In the genomic region with DNA sequence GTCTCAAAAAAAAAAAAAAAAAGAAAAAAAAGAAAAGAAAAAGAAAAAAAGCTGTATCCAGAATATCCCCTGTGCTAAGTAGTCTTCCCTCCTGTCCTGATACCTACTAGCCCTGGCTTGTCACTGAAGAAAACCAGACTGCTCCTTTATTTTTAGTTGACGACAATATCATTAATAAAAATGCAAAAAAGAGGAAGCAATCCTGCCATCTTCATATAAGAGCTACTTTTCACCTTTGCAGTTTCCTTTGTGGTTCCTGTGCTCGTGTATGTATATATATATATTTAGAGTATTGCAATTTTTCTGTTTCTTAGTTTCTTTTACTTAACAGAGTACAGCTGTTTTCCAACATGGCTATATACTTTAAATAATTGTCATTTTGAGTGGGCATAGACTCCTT, we compare ENCODE assay signal across 20 cellular contexts. TPM values are rescaled to one million over a fixed set of nuclear protein-coding genes. Genes with fewer than 3 reads are reported as not detected.
DNase-seq lines count a peak whose midpoint lies in the region; ATAC-seq, FAIRE-seq and TF ChIP-seq lines count a peak whose summit lies in the region.
"Had no signal": no experiment of that assay in that cellular context is flagged by ENCODE, and none has a peak within 500 bp of the region (broad histone marks: within the 10 kb centered on the region; RNA-seq: fewer than 3 reads in every experiment).

No MANE protein-coding gene starts in this region.

- H3K27ac ChIP-seq in OCI-LY3 (ENCODE audit: low read length) (no peak overlapping the region), right cardiac atrium (ENCODE audit: low read length) (no peak overlapping the region)
- H3K27ac ChIP-seq: colonic mucosa, KMS-11, right atrium auricular region had no signal

- H3K27me3 ChIP-seq in OCI-LY3 (ENCODE audit: low read depth, low read length) (no peaks in the 10 kb centered on the region), right cardiac atrium (ENCODE audit: control insufficient read depth, insufficient read depth) (no peaks in the 10 kb centered on the region)
- H3K27me3 ChIP-seq: colonic mucosa, right atrium auricular region had no signal

- H3K27ac Mint-ChIP-seq in WTC11, result no peak overlapping the region
- H3K27ac Mint-ChIP-seq: activated CD4-positive, alpha-beta T cell treated with anti-CD3 and anti-CD28 coated beads for 36 hours; activated T-cell treated with anti-CD3 and anti-CD28 coated beads, Interleukin-2, amount 50 U/mL, for 72 hours had no signal

- H4K20me1 ChIP-seq in OCI-LY3 (ENCODE audit: insufficient read depth, low read length), result no peaks in the 10 kb centered on the region

- H3K9me3 ChIP-seq in OCI-LY3 (ENCODE audit: insufficient read depth, low read length), result no peaks in the 10 kb centered on the region; the same call in 1 of the 2 replicates
- H3K9me3 ChIP-seq in right cardiac atrium (ENCODE audit: control insufficient read depth, low read length), result no peaks in the 10 kb centered on the region
- H3K9me3 ChIP-seq: colonic mucosa had no signal

- DNase-seq in GM18507 (ENCODE audit: extremely low spot score, insufficient read length, low read depth), result no peak
- DNase-seq in right cardiac atrium, result no peak
- no peak for DNase-seq in WTC11 (ENCODE audit: low spot score)
- DNase-seq in foreskin melanocyte, result no peak
- DNase-seq in pons (ENCODE audit: low spot score), result no peak
- DNase-seq: activated CD4-positive, alpha-beta T cell treated with anti-CD3 and anti-CD28 coated beads for 36 hours; activated T-cell treated with anti-CD3 and anti-CD28 coated beads, Interleukin-2, amount 50 U/mL, for 72 hours; colonic mucosa; DMS79 treated with DMSO at 0.1 percent for 48 hours; erythroblast; stimulated activated CD4-positive, alpha-beta T cell treated with anti-CD3 and anti-CD28 coated beads, Interleukin-4, amount 100 ng/mL, for 4 hours had no signal

- H3K4me3 Mint-ChIP-seq in WTC11, result no peak overlapping the region
- H3K4me3 Mint-ChIP-seq: activated CD4-positive, alpha-beta T cell treated with anti-CD3 and anti-CD28 coated beads for 36 hours; activated T-cell treated with anti-CD3 and anti-CD28 coated beads, Interleukin-2, amount 50 U/mL, for 72 hours had no signal

- no peaks in the 10 kb centered on the region for H3K4me1 Mint-ChIP-seq in WTC11
- H3K4me1 Mint-ChIP-seq: activated CD4-positive, alpha-beta T cell treated with anti-CD3 and anti-CD28 coated beads for 36 hours had no signal

- H3K9me3 Mint-ChIP-seq in WTC11, result peaks cover 6% of the 10 kb centered on the region; the same call in 1 of the 2 replicates
- H3K9me3 Mint-ChIP-seq: activated T-cell treated with anti-CD3 and anti-CD28 coated beads, Interleukin-2, amount 50 U/mL, for 72 hours had no signal

- no peak overlapping the region for H2AFZ ChIP-seq in OCI-LY3 (ENCODE audit: low read depth, low read length)

- intact Hi-C loops in right cardiac atrium (cut with DNase I), result loop anchor here in 2 of 4 donors (5.0 to 10.0 kb wide), 2 partner anchors 86 to 89 kb away; no protein-coding TSS in a partner anchor

- no peak overlapping the region for H3K4me3 ChIP-seq in OCI-LY3 (ENCODE audit: low read length)
- no peak overlapping the region for H3K4me3 ChIP-seq in right cardiac atrium (ENCODE audit: low read length)
- H3K4me3 ChIP-seq: colonic mucosa, HAP-1, right atrium auricular region had no signal

- ATAC-seq in GM21390 (IDR thresholded peaks at IDR 0.05; ENCODE audit: unreplicated experiment) (peak; percentile 50), HG03066 (IDR thresholded peaks at IDR 0.05; ENCODE audit: low read depth, unreplicated experiment) (peak; percentile 48), right cardiac atrium (no peak), WTC11 (no peak)
- ATAC-seq: left lobe of liver, Panc1 had no signal

- no peaks in the 10 kb centered on the region for H3K36me3 ChIP-seq in OCI-LY3 (replicated peaks; ENCODE audit: low read depth, low read length)
- H3K36me3 ChIP-seq: colonic mucosa, HAP-1, right atrium auricular region had no signal

- FAIRE-seq in GM18507 (lab: Jason Lieb, UNC), result peak; percentile 29

- WGBS in right cardiac atrium, result 79% methylated on average over 2 of the region's 2 CpGs

- POLR2A ChIA-PET in WTC11 (lab: Charles Lee), result no interaction called here

- TF ChIP-seq CTCF in OCI-LY3 (IDR thresholded peaks at IDR 0.05; ENCODE audit: low read depth, low read length), result no peak
- TF ChIP-seq CTCF in WTC11 (IDR thresholded peaks at IDR 0.05), result no peak

- peak overlapping the region; percentile 97 for H3K4me2 ChIP-seq in OCI-LY3 (ENCODE audit: low read length)
- H3K4me2 ChIP-seq: KMS-11 had no signal

- H3K79me2 ChIP-seq in OCI-LY3 (ENCODE audit: low read length), result no peaks in the 10 kb centered on the region

- H3K36me3 Mint-ChIP-seq in WTC11, result no peaks in the 10 kb centered on the region

- H3K27me3 Mint-ChIP-seq in WTC11 (ENCODE audit: low read depth), result peaks cover 4% of the 10 kb centered on the region

- CTCF ChIA-PET in WTC11 (lab: Charles Lee), result interaction anchor here (0.7 kb wide), 3 partner anchors 8 to 844 kb away, joined by 3 to 4 read pairs (median 3); no protein-coding TSS in a partner anchor

- H3K4me1 ChIP-seq in OCI-LY3 (ENCODE audit: low read length) (peaks cover 60% of the 10 kb centered on the region), right cardiac atrium (ENCODE audit: control insufficient read depth, insufficient read depth, low read length) (no peaks in the 10 kb centered on the region)
- H3K4me1 ChIP-seq: colonic mucosa, HAP-1, right atrium auricular region had no signal

- H3K9ac ChIP-seq in OCI-LY3 (ENCODE audit: low read length), result no peak overlapping the region
- H3K9ac ChIP-seq: KMS-11 had no signal

TF ChIP-seq in WTC11, 78 proteins besides CTCF, POLR2A, EP300 and RAD21:
- TF ChIP-seq, protein P1, sequence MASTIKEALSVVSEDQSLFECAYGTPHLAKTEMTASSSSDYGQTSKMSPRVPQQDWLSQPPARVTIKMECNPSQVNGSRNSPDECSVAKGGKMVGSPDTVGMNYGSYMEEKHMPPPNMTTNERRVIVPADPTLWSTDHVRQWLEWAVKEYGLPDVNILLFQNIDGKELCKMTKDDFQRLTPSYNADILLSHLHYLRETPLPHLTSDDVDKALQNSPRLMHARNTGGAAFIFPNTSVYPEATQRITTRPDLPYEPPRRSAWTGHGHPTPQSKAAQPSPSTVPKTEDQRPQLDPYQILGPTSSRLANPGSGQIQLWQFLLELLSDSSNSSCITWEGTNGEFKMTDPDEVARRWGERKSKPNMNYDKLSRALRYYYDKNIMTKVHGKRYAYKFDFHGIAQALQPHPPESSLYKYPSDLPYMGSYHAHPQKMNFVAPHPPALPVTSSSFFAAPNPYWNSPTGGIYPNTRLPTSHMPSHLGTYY (CRISPR knock-in tag; IDR thresholded peaks at IDR 0.05), result no peak
- TF ChIP-seq FOXJ3 (CRISPR knock-in tag; IDR thresholded peaks at IDR 0.05; ENCODE audit: borderline replicate concordance) (no peak), ZNF138 (CRISPR knock-in tag; conservative IDR thresholded peaks at IDR 0.05) (no peak), NFE2L1 (CRISPR knock-in tag; IDR thresholded peaks at IDR 0.05) (no peak), GABPB1 (CRISPR knock-in tag; IDR thresholded peaks at IDR 0.05) (no peak), SMAD4 (CRISPR knock-in tag; IDR thresholded peaks at IDR 0.05) (no peak), CREM (CRISPR knock-in tag; IDR thresholded peaks at IDR 0.05) (no peak), PRRX2 (CRISPR knock-in tag; IDR thresholded peaks at IDR 0.05) (no peak), ZNF317 (CRISPR knock-in tag; IDR thresholded peaks at IDR 0.05; ENCODE audit: borderline replicate concordance, low read depth) (no peak), NFYB (CRISPR knock-in tag; conservative IDR thresholded peaks at IDR 0.05; ENCODE audit: low read depth) (no peak), ZNF232 (CRISPR knock-in tag; IDR thresholded peaks at IDR 0.05) (no peak), TEAD4 (CRISPR knock-in tag; IDR thresholded peaks at IDR 0.05) (no peak), ZNF416 (CRISPR knock-in tag; IDR thresholded peaks at IDR 0.05) (no peak)
- TF ChIP-seq, protein P2, sequence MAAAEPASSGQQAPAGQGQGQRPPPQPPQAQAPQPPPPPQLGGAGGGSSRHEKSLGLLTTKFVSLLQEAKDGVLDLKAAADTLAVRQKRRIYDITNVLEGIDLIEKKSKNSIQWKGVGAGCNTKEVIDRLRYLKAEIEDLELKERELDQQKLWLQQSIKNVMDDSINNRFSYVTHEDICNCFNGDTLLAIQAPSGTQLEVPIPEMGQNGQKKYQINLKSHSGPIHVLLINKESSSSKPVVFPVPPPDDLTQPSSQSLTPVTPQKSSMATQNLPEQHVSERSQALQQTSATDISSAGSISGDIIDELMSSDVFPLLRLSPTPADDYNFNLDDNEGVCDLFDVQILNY (CRISPR knock-in tag; IDR thresholded peaks at IDR 0.05), result no peak
- TF ChIP-seq, protein P3, sequence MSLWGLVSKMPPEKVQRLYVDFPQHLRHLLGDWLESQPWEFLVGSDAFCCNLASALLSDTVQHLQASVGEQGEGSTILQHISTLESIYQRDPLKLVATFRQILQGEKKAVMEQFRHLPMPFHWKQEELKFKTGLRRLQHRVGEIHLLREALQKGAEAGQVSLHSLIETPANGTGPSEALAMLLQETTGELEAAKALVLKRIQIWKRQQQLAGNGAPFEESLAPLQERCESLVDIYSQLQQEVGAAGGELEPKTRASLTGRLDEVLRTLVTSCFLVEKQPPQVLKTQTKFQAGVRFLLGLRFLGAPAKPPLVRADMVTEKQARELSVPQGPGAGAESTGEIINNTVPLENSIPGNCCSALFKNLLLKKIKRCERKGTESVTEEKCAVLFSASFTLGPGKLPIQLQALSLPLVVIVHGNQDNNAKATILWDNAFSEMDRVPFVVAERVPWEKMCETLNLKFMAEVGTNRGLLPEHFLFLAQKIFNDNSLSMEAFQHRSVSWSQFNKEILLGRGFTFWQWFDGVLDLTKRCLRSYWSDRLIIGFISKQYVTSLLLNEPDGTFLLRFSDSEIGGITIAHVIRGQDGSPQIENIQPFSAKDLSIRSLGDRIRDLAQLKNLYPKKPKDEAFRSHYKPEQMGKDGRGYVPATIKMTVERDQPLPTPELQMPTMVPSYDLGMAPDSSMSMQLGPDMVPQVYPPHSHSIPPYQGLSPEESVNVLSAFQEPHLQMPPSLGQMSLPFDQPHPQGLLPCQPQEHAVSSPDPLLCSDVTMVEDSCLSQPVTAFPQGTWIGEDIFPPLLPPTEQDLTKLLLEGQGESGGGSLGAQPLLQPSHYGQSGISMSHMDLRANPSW (CRISPR knock-in tag; conservative IDR thresholded peaks at IDR 0.05; ENCODE audit: low read depth), result no peak

RNA-seq across cellular contexts. Expression of a gene that starts 13.6 kb away (rescaled TPM):
- total RNA-seq in right cardiac atrium (under 1 TPM in 1 of 4 donors, not detected in 3; 0.11 TPM), WTC11 (2021) (not detected in 3 replicates)
- 0.02 TPM for polyA plus RNA-seq in right cardiac atrium
- total RNA-seq: activated CD4-positive, alpha-beta T cell treated with anti-CD3 and anti-CD28 coated beads for 36 hours; myocyte; right atrium auricular region had no signal

RNA-seq across cellular contexts. Expression of a gene that starts 37.0 kb away (rescaled TPM):
- 10 to 100 TPM in 3 of 4 donors, 1 to 10 TPM in 1; 9.3 to 18.3 (median 11.2) TPM for total RNA-seq in right cardiac atrium
- 9.8 TPM for polyA plus RNA-seq in right cardiac atrium
- 11.3 to 16.0 TPM (median 13.8 TPM) in 3 replicates for total RNA-seq in WTC11 (2021)

Comparison
In these comparisons a context has a peak if more than half of its experiments do, and no peak if none do; other contexts are left out.
1. ATAC-seq: peak in GM21390 (single experiment) and HG03066 (single experiment); none in right cardiac atrium (0 of 2) and WTC11 (single experiment).